In the genomic region with DNA sequence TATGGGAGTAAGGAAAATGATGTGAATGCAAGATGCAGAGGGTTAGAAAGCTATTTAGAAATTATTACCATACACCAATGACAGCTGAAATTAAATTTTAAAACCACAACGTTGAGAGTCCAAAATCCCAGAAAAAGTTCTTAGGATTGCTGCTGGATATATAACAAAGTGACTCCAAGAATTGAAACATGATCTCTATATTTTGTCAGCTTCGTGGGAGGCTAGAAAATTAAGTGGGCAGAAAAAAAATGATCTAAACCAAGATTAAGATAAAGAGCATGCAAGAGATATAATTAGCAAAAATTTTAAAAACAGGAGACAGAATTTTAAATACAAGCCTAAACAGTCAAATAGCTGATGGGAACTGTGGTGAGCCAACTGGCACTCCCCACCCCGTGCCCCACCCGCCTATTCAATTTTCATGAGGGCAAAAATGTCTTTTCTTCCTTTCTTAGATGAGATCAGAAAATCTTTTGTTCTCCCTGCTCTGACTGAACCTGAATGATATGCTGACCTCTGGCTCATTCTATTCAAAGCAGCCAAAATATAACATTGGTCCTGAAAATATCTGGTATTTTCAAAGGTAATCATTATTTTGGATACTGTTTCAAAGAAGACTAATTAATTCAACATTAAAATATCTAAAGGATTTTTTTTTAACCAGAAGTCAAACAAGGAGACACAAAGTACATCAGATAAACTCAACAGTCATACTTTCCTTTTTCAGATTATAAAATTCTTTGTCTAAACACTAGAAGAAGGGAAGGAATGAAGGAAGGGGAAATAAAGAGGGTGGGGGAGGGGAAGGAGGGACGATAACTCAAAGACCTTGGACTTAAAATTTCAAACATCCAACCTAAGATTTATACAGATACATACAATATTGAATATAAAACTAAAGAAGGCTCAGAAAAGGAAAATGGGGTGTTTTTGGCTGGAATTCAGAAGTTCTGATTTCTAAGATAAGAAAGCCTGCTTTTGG, we compare ENCODE assay signal across 1 cellular context.
TF ChIP-seq lines count a peak whose summit lies in the region.

No MANE protein-coding gene starts in this region.

TF ChIP-seq in SK-N-SH, 30 proteins besides CTCF, POLR2A, EP300 and RAD21 (continued from another document):
- TF ChIP-seq, protein P1, sequence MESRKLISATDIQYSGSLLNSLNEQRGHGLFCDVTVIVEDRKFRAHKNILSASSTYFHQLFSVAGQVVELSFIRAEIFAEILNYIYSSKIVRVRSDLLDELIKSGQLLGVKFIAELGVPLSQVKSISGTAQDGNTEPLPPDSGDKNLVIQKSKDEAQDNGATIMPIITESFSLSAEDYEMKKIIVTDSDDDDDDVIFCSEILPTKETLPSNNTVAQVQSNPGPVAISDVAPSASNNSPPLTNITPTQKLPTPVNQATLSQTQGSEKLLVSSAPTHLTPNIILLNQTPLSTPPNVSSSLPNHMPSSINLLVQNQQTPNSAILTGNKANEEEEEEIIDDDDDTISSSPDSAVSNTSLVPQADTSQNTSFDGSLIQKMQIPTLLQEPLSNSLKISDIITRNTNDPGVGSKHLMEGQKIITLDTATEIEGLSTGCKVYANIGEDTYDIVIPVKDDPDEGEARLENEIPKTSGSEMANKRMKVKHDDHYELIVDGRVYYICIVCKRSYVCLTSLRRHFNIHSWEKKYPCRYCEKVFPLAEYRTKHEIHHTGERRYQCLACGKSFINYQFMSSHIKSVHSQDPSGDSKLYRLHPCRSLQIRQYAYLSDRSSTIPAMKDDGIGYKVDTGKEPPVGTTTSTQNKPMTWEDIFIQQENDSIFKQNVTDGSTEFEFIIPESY (IDR thresholded peaks at IDR 0.05; ENCODE audit: borderline replicate concordance, low read depth), result no peak
TF ChIP-seq in SK-N-SH: peak in this region for 3.
